Comparison of ENCODE assay signal across 8 cellular contexts in the genomic region with DNA sequence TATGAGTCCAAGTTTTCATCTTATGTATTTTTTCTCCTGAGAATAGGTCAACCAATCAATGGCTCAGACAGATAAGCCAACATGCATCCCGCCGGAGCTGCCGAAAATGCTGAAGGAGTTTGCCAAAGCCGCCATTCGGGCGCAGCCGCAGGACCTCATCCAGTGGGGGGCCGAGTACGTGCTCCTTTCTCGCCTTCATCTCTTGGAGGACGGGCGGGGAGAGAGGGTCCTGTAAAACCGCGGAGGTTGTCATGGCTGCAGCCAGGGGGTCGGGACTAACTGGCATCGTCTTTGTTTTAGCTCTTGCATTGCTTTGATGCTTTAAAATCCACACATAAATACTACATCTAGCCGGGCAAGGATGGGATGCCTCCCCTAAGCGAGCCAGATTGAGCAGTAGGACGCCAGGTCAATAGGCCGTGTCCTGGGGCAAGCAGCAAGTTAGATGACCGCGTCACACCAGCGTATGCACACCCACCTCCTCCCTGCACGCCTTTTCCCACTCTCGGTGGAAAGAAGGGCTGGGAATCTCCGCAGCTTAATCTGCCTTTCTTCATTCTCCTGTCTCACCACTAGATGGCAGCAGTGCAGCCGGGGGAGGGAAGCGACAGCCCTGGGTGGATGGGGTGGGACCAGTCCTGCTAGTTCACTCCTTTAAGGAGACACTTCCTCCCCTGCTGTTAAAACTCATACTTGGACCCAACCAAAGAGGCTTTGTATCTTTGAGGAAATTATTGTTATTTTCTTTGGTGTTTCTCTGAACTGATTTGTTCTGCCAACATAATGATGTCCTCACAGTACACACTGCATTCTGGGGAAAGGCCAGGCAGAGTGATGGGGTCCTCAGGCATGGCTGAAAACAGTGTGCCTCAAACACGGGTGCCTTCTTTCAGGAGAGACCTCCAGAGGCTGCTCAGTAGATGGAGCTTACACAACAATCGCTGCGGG. TPM values are rescaled to one million over a fixed set of nuclear protein-coding genes. Genes with fewer than 3 reads are reported as not detected.
DNase-seq lines count a peak whose midpoint lies in the region; ATAC-seq and TF ChIP-seq lines count a peak whose summit lies in the region.
"Not testable (repeated sequence)": the region's sequence is repeated elsewhere in the genome, so short reads cannot be mapped to it uniquely, and the experiment has no call there.

No MANE protein-coding gene starts in this region.

- peak; percentile 67 for ATAC-seq in GM21529 (IDR thresholded peaks at IDR 0.05; ENCODE audit: unreplicated experiment)
- peak; percentile 68 to 76 for ATAC-seq in activated naive CD4-positive, alpha-beta T cell treated with anti-CD3 and anti-CD28 coated beads, Interleukin-2, amount 50 U/mL, for 72 hours

- POLR2A ChIA-PET in CD8-positive, alpha-beta memory T cell (lab: Charles Lee): not testable (repeated sequence)

- H3K4me1 Mint-ChIP-seq in CD8-positive, alpha-beta memory T cell: peaks cover 7 to 12% (median 7%) of the 10 kb centered on the region in 3 donors
- not testable (repeated sequence) for H3K4me1 Mint-ChIP-seq in mesothelial cell of epicardium

- H3K27me3 Mint-ChIP-seq in CD8-positive, alpha-beta memory T cell: peaks cover 22 to 24% of the 10 kb centered on the region in 2 donors
- peaks cover 37% of the 10 kb centered on the region for H3K27me3 Mint-ChIP-seq in mesothelial cell of epicardium (ENCODE audit: low read depth)

- not testable (repeated sequence) for H3K4me1 ChIP-seq in CD8-positive, alpha-beta memory T cell (ENCODE audit: insufficient read depth, low read length)

- H3K27ac ChIP-seq in CD8-positive, alpha-beta memory T cell (ENCODE audit: low read depth, low read length): not testable (repeated sequence)

- DNase-seq in CD8-positive, alpha-beta memory T cell: peak in 4 of 5 donors; percentile 21 to 67 (median 40)
- DNase-seq in NCI-H1092 (lab: John Stamatoyannopoulos, UW) (peak; percentile 11), SK-MEL-5 (ENCODE audit: low read depth, low spot score) (peak; percentile 69), fibroblast of the aortic adventitia (ENCODE audit: low read depth) (peak; percentile 43)
- DNase-seq in activated naive CD4-positive, alpha-beta T cell treated with anti-CD3 and anti-CD28 coated beads, Interleukin-2, amount 50 U/mL, for 72 hours (ENCODE audit: low spot score in 2 of 2): peak; percentile 20 to 55
- DNase-seq in mesothelial cell of epicardium (ENCODE audit: low spot score in 2 of 2, unreplicated experiment in 2 of 2): not testable (repeated sequence)
- DNase-seq in stimulated activated CD8-positive, alpha-beta memory T cell treated with anti-CD3 and anti-CD28 coated beads, Interleukin-12 subunit alpha, Interleukin-12 subunit beta, amount 100 ng/mL, for 1 hour (ENCODE audit: low read depth): peak; percentile 23

- H3K4me3 ChIP-seq in CD8-positive, alpha-beta memory T cell (ENCODE audit: low read length): not testable (repeated sequence)
- H3K4me3 ChIP-seq in fibroblast of the aortic adventitia (ENCODE audit: low read depth, low read length): peak overlapping the region; percentile 45

- peak overlapping the region in 1 of 8 donors; percentile 34 for H3K27ac Mint-ChIP-seq in CD8-positive, alpha-beta memory T cell
- not testable (repeated sequence) for H3K27ac Mint-ChIP-seq in activated naive CD4-positive, alpha-beta T cell treated with anti-CD3 and anti-CD28 coated beads, Interleukin-2, amount 50 U/mL, for 72 hours; mesothelial cell of epicardium

- peak overlapping the region in 6 of 7 donors; percentile 29 to 69 (median 62) for H3K4me3 Mint-ChIP-seq in CD8-positive, alpha-beta memory T cell
- H3K4me3 Mint-ChIP-seq in mesothelial cell of epicardium: peak overlapping the region; percentile 65

- H3K27me3 ChIP-seq in CD8-positive, alpha-beta memory T cell (ENCODE audit: insufficient read depth, low read length, poor library complexity, severe bottlenecking): not testable (repeated sequence)

- TF ChIP-seq CTCF in fibroblast of the aortic adventitia (IDR thresholded peaks at IDR 0.05; ENCODE audit: insufficient read depth, low read length) (peak; percentile 65), mesothelial cell of epicardium (IDR thresholded peaks at IDR 0.05; ENCODE audit: unreplicated experiment) (peak; percentile 73)

- H3K36me3 Mint-ChIP-seq in CD8-positive, alpha-beta memory T cell; activated naive CD4-positive, alpha-beta T cell treated with anti-CD3 and anti-CD28 coated beads, Interleukin-2, amount 50 U/mL, for 72 hours; mesothelial cell of epicardium: not testable (repeated sequence)

- CTCF ChIA-PET in CD8-positive, alpha-beta memory T cell (lab: Charles Lee): interaction anchor here (0.6 to 2.5 kb wide), 4 partner anchors 15 to 112 kb away, joined by 3 to 7 read pairs (median 3); partner anchors contain the start of gene SLC41A3

- H3K9me3 Mint-ChIP-seq in CD8-positive, alpha-beta memory T cell; activated naive CD4-positive, alpha-beta T cell treated with anti-CD3 and anti-CD28 coated beads, Interleukin-2, amount 50 U/mL, for 72 hours; mesothelial cell of epicardium: not testable (repeated sequence)

- in situ Hi-C loops in SK-MEL-5 (cut with HindIII; ENCODE audit: low pct_unique_long_range_greater_than_20kb, low sequenced_read_pairs): not testable (repeated sequence)

- not testable (repeated sequence) for H3K36me3 ChIP-seq in CD8-positive, alpha-beta memory T cell (ENCODE audit: insufficient read depth, low read length)

- not testable (repeated sequence) for H3K9me3 ChIP-seq in CD8-positive, alpha-beta memory T cell (ENCODE audit: low read length)

RNA-seq across cellular contexts. Expression of gene ROPN1B, which starts 3.3 kb away (rescaled TPM):
- not detected for total RNA-seq in CD8-positive, alpha-beta memory T cell
- not detected for polyA plus RNA-seq in CD8-positive, alpha-beta memory T cell
- total RNA-seq in SK-MEL-5 (2014; rRNA removed; shearing (Covaris generic)): 38.5 and 41.5 TPM in 2 replicates
- 13.9 and 17.4 TPM in 2 replicates for polyA plus RNA-seq in SK-MEL-5 (2015; cell fraction: cytosol; rRNA removed)
- polyA plus RNA-seq in SK-MEL-5 (2015; cell fraction: nucleus; rRNA removed): 6.5 and 8.0 TPM in 2 replicates
- total RNA-seq in activated naive CD4-positive, alpha-beta T cell treated with anti-CD3 and anti-CD28 coated beads, Interleukin-2, amount 50 U/mL, for 72 hours: not detected
- total RNA-seq in fibroblast of the aortic adventitia (ENCODE audit: low replicate concordance): not detected in 2 replicates
- total RNA-seq in mesothelial cell of epicardium: not detected in 3 replicates

Comparison
In these comparisons a context has a peak if more than half of its experiments do, and no peak if none do; other contexts are left out.
1. RNA of gene ROPN1B, which starts 3.3 kb away (total RNA-seq): 38.5 to 41.5 TPM in SK-MEL-5; not detected in CD8-positive, alpha-beta memory T cell, not detected in activated naive CD4-positive, alpha-beta T cell treated with anti-CD3 and anti-CD28 coated beads, Interleukin-2, amount 50 U/mL, for 72 hours, not detected in fibroblast of the aortic adventitia and not detected in mesothelial cell of epicardium; every median in the first group is over 10 times any median in the second.